ENCODE assay signal across 13 cellular contexts in genomic region chr16:57688987-57689771, GRCh38. TPM values are rescaled to one million over a fixed set of nuclear protein-coding genes. Genes with fewer than 3 reads are reported as not detected.
DNase-seq lines count a peak whose midpoint lies in the region; ATAC-seq lines count a peak whose summit lies in the region.
"Had no signal": no experiment of that assay in that cellular context is flagged by ENCODE, and none has a peak within 500 bp of the region (broad histone marks: within the 10 kb centered on the region; RNA-seq: fewer than 3 reads in every experiment).

No MANE protein-coding gene starts in this region.

- H3K23ac ChIP-seq in mesenchymal stem cell (ENCODE audit: low read length in 2 of 2) = no peak overlapping the region

- H3K9ac ChIP-seq in BLaER1 (peak overlapping the region; percentile 74), mesenchymal stem cell (ENCODE audit: low read length) (no peak overlapping the region)

- H3K4me3 ChIP-seq in BLaER1 = peak overlapping the region; percentile 24; the same call in 1 of the 2 replicates
- no peak overlapping the region for H3K4me3 ChIP-seq in mesenchymal stem cell (ENCODE audit: insufficient read depth in 1 of 2, low read depth in 1 of 2, low read length in 2 of 2)
- H3K4me3 ChIP-seq: breast epithelium, HAP-1, skin epidermis had no signal

- ATAC-seq in GM18867 (IDR thresholded peaks at IDR 0.05; ENCODE audit: unreplicated experiment) = no peak

- no peak overlapping the region for H3K18ac ChIP-seq in mesenchymal stem cell (ENCODE audit: low read depth in 1 of 2, low read length in 2 of 2)

- peak overlapping the region; percentile 21 for H4K8ac ChIP-seq in mesenchymal stem cell (ENCODE audit: low read length)

- H2BK12ac ChIP-seq in mesenchymal stem cell (ENCODE audit: low read length in 2 of 2) = peak overlapping the region in 1 of 2 experiments; percentile 18

- H2AK5ac ChIP-seq in mesenchymal stem cell (ENCODE audit: low read length, severe bottlenecking) = no peak overlapping the region

- H3K4me3 Mint-ChIP-seq in activated T-helper 1 cell treated with anti-CD3 and anti-CD28 coated beads, Interleukin-12 subunit alpha, Interleukin-12 subunit beta, Interleukin-2, Interleukin-4 antibody, amounts not matched to agents 30 ng/mL and 10 ng/mL and 1 ng/mL, durations not matched to agents 14 hours and 24 hours and 36 hours = peak overlapping the region; percentile 62

- no peaks in the 10 kb centered on the region for H3K9me3 Mint-ChIP-seq in activated T-helper 1 cell treated with anti-CD3 and anti-CD28 coated beads, Interleukin-12 subunit alpha, Interleukin-12 subunit beta, Interleukin-2, Interleukin-4 antibody, amounts not matched to agents 30 ng/mL and 10 ng/mL and 1 ng/mL, durations not matched to agents 14 hours and 24 hours and 36 hours

- no peak overlapping the region for H2AFZ ChIP-seq in mesenchymal stem cell (ENCODE audit: low read depth, low read length)

- intact Hi-C loops in activated T-helper 1 cell treated with anti-CD3 and anti-CD28 coated beads, Interleukin-12 subunit alpha, Interleukin-12 subunit beta, Interleukin-2, Interleukin-4 antibody, amounts not matched to agents 30 ng/mL and 10 ng/mL and 1 ng/mL, durations not matched to agents 14 hours and 24 hours and 36 hours (cut with micrococcal nuclease) = no loop called here

- peaks cover 1% of the 10 kb centered on the region for H3K36me3 Mint-ChIP-seq in activated T-helper 1 cell treated with anti-CD3 and anti-CD28 coated beads, Interleukin-12 subunit alpha, Interleukin-12 subunit beta, Interleukin-2, Interleukin-4 antibody, amounts not matched to agents 30 ng/mL and 10 ng/mL and 1 ng/mL, durations not matched to agents 14 hours and 24 hours and 36 hours (ENCODE audit: low read depth)

- DNase-seq in GF-D8 (lab: John Stamatoyannopoulos, UW) (peak; percentile 91), mesenchymal stem cell (no peak), SW 1271 (lab: John Stamatoyannopoulos, UW) (no peak), NCI-H1694 treated with DMSO at 0.1 percent for 48 hours (lab: John Stamatoyannopoulos, UW) (no peak), NCI-H1694 (lab: John Stamatoyannopoulos, UW) (no peak)
- DNase-seq in activated T-helper 1 cell treated with anti-CD3 and anti-CD28 coated beads, Interleukin-12 subunit alpha, Interleukin-12 subunit beta, Interleukin-2, Interleukin-4 antibody, amounts not matched to agents 30 ng/mL and 10 ng/mL and 1 ng/mL, durations not matched to agents 14 hours and 24 hours and 36 hours (ENCODE audit: low spot score) = no peak
- DNase-seq: COR-L47 had no signal

- peaks cover 2% of the 10 kb centered on the region for H3K27me3 Mint-ChIP-seq in activated T-helper 1 cell treated with anti-CD3 and anti-CD28 coated beads, Interleukin-12 subunit alpha, Interleukin-12 subunit beta, Interleukin-2, Interleukin-4 antibody, amounts not matched to agents 30 ng/mL and 10 ng/mL and 1 ng/mL, durations not matched to agents 14 hours and 24 hours and 36 hours (ENCODE audit: insufficient read depth)

- H4K91ac ChIP-seq in mesenchymal stem cell (ENCODE audit: low read length) = no peak overlapping the region

- H2BK5ac ChIP-seq in mesenchymal stem cell (ENCODE audit: low read depth, low read length, poor library complexity, severe bottlenecking) = no peak overlapping the region

- WGBS in mesenchymal stem cell = 50% methylated on average over 15 of the region's 15 CpGs

- peaks cover 72% of the 10 kb centered on the region for H3K4me1 ChIP-seq in BLaER1
- peaks cover 2% of the 10 kb centered on the region for H3K4me1 ChIP-seq in mesenchymal stem cell (ENCODE audit: control insufficient read depth, insufficient read depth, low read depth, low read length)
- H3K4me1 ChIP-seq: breast epithelium, HAP-1 had no signal

- H4K20me1 ChIP-seq in BLaER1 = no peaks in the 10 kb centered on the region

- H3K27ac ChIP-seq in BLaER1 (peak overlapping the region; percentile 89), mesenchymal stem cell (ENCODE audit: low read length, poor library complexity, severe bottlenecking) (no peak overlapping the region)
- H3K27ac ChIP-seq: breast epithelium had no signal

- peak overlapping the region; percentile 92 for H3K27ac Mint-ChIP-seq in activated T-helper 1 cell treated with anti-CD3 and anti-CD28 coated beads, Interleukin-12 subunit alpha, Interleukin-12 subunit beta, Interleukin-2, Interleukin-4 antibody, amounts not matched to agents 30 ng/mL and 10 ng/mL and 1 ng/mL, durations not matched to agents 14 hours and 24 hours and 36 hours

- H3K4me2 ChIP-seq in BLaER1 (peak overlapping the region; percentile 89), mesenchymal stem cell (ENCODE audit: low read length, poor library complexity, severe bottlenecking) (no peak overlapping the region)

- H3K4ac ChIP-seq in mesenchymal stem cell (ENCODE audit: low read depth in 1 of 2, low read length in 2 of 2) = no peak overlapping the region

- H3K79me1 ChIP-seq in mesenchymal stem cell (replicated peaks; ENCODE audit: low read length, poor library complexity, severe bottlenecking) = no peaks in the 10 kb centered on the region

- H3K27me3 ChIP-seq in BLaER1 = no peaks in the 10 kb centered on the region
- H3K27me3 ChIP-seq in mesenchymal stem cell (ENCODE audit: control insufficient read depth in 1 of 2, insufficient read depth in 1 of 2, low read length in 2 of 2) = peaks cover 33 to 78% of the 10 kb centered on the region in 2 experiments
- H3K27me3 ChIP-seq: breast epithelium had no signal

- peaks cover 29% of the 10 kb centered on the region for H3K4me1 Mint-ChIP-seq in activated T-helper 1 cell treated with anti-CD3 and anti-CD28 coated beads, Interleukin-12 subunit alpha, Interleukin-12 subunit beta, Interleukin-2, Interleukin-4 antibody, amounts not matched to agents 30 ng/mL and 10 ng/mL and 1 ng/mL, durations not matched to agents 14 hours and 24 hours and 36 hours (ENCODE audit: low read depth)

- H2BK120ac ChIP-seq in mesenchymal stem cell (ENCODE audit: low read depth, low read length) = no peak overlapping the region

- H3K14ac ChIP-seq in mesenchymal stem cell (ENCODE audit: low read length in 2 of 2) = no peak overlapping the region

- H3K36me3 ChIP-seq in BLaER1 = no peaks in the 10 kb centered on the region
- no peaks in the 10 kb centered on the region for H3K36me3 ChIP-seq in mesenchymal stem cell (ENCODE audit: control insufficient read depth in 1 of 2, insufficient read depth in 2 of 2, low read depth in 1 of 2, low read length in 2 of 2)
- H3K36me3 ChIP-seq: breast epithelium, HAP-1 had no signal

- no peak overlapping the region for H2BK15ac ChIP-seq in mesenchymal stem cell (ENCODE audit: low read depth, poor library complexity, severe bottlenecking)

- H3K9me3 ChIP-seq in BLaER1 (no peaks in the 10 kb centered on the region), mesenchymal stem cell (ENCODE audit: control insufficient read depth, low read length) (no peaks in the 10 kb centered on the region)
- H3K9me3 ChIP-seq: breast epithelium, HAP-1 had no signal

RNA-seq across cellular contexts. Expression of gene DRC7, which starts 5.4 kb away (rescaled TPM):
- total RNA-seq in activated T-helper 1 cell treated with anti-CD3 and anti-CD28 coated beads, Interleukin-12 subunit alpha, Interleukin-12 subunit beta, Interleukin-2, Interleukin-4 antibody, amounts not matched to agents 30 ng/mL and 10 ng/mL and 1 ng/mL, durations not matched to agents 14 hours and 24 hours and 36 hours = not detected in 2 replicates
- not detected for polyA plus RNA-seq in mesenchymal stem cell (2013, experiment 1 of 2)
- polyA plus RNA-seq in mesenchymal stem cell (2013, experiment 2 of 2) = not detected
- polyA plus RNA-seq: esophagus had no signal

RNA-seq across cellular contexts. Expression of gene ADGRG3, which starts 21.1 kb away (rescaled TPM):
- not detected in 2 replicates for total RNA-seq in activated T-helper 1 cell treated with anti-CD3 and anti-CD28 coated beads, Interleukin-12 subunit alpha, Interleukin-12 subunit beta, Interleukin-2, Interleukin-4 antibody, amounts not matched to agents 30 ng/mL and 10 ng/mL and 1 ng/mL, durations not matched to agents 14 hours and 24 hours and 36 hours
- polyA plus RNA-seq in mesenchymal stem cell (2013, experiment 1 of 2) = not detected
- not detected for polyA plus RNA-seq in mesenchymal stem cell (2013, experiment 2 of 2)

RNA-seq across cellular contexts. Expression of gene KATNB1, which starts 46.4 kb away (rescaled TPM):
- 46.1 and 49.1 TPM in 2 replicates for total RNA-seq in activated T-helper 1 cell treated with anti-CD3 and anti-CD28 coated beads, Interleukin-12 subunit alpha, Interleukin-12 subunit beta, Interleukin-2, Interleukin-4 antibody, amounts not matched to agents 30 ng/mL and 10 ng/mL and 1 ng/mL, durations not matched to agents 14 hours and 24 hours and 36 hours
- 9.7 TPM for polyA plus RNA-seq in mesenchymal stem cell (2013, experiment 1 of 2)
- 9.8 TPM for polyA plus RNA-seq in mesenchymal stem cell (2013, experiment 2 of 2)
